Comparison of ENCODE assay signal across 10 cellular contexts in the genomic region with DNA sequence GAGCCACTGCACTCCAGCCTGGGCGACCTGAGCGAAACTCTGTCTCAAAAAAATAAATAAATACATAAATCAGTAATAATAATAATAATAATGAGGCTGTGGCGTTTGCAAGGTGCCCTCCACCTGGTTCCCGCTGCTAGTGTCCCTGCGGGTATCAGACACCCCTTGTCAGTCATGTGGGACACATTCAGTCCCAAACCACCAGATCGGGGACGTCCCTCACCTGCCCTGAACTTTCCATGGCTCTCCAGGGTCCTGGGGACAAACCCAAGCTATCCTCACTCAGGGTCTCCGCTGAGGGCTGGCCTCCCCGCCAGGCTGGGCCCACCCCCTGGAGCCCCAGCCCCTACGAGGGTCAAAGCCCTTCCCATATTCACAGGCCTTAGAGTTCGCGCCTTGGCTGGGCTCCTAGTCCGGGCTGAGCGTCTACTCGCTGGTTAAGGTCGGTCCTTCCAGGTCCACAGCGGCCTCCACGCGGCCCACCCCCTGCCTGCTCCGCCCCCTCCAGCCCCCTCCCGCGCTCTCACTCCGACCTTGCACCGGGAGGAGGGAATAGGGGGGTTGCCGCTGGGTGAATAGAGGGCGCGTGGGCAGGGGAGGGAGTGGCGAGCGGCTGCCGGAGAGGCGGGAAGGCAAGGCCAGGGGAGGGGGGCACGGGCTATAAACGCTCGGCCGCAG. TPM values are rescaled to one million over a fixed set of nuclear protein-coding genes. Genes with fewer than 3 reads are reported as not detected.
A peak's percentile ranks its signal among the peaks of the same experiment; 100 is the strongest.
DNase-seq lines count a peak whose midpoint lies in the region; ATAC-seq, FAIRE-seq and TF ChIP-seq lines count a peak whose summit lies in the region.
"Had no signal": no experiment of that assay in that cellular context is flagged by ENCODE, and none has a peak within 500 bp of the region (broad histone marks: within the 10 kb centered on the region; RNA-seq: fewer than 3 reads in every experiment).

No MANE protein-coding gene starts in this region.

- no peak for ATAC-seq in CD8-positive, alpha-beta T cell
- ATAC-seq in omental fat pad (ENCODE audit: low FRiP score): peak; percentile 33
- ATAC-seq in GM21737 (IDR thresholded peaks at IDR 0.05; ENCODE audit: unreplicated experiment): no peak
- no peak for ATAC-seq in HG02970 (IDR thresholded peaks at IDR 0.05; ENCODE audit: low FRiP score, unreplicated experiment)
- ATAC-seq in left colon: no peak

- no peaks in the 10 kb centered on the region for H3K36me3 ChIP-seq in CD8-positive, alpha-beta T cell (ENCODE audit: insufficient read depth, low read length)
- H3K36me3 ChIP-seq in astrocyte (ENCODE audit: insufficient read depth, low read length) (no peaks in the 10 kb centered on the region), small intestine (ENCODE audit: control insufficient read depth in 2 of 2, insufficient read depth in 2 of 2, low read length in 2 of 2) (no peaks in the 10 kb centered on the region)

- no peak overlapping the region for H2AFZ ChIP-seq in astrocyte (ENCODE audit: low read depth, low read length)

- H3K36me3 Mint-ChIP-seq in CD8-positive, alpha-beta T cell: no peaks in the 10 kb centered on the region
- H3K36me3 Mint-ChIP-seq in IgD-negative memory B cell: no peaks in the 10 kb centered on the region
- no peaks in the 10 kb centered on the region for H3K36me3 Mint-ChIP-seq in astrocyte (ENCODE audit: low read depth, unreplicated experiment)

- no peaks in the 10 kb centered on the region for H3K9me3 Mint-ChIP-seq in CD8-positive, alpha-beta T cell
- H3K9me3 Mint-ChIP-seq in IgD-negative memory B cell: no peaks in the 10 kb centered on the region
- peaks cover 2% of the 10 kb centered on the region for H3K9me3 Mint-ChIP-seq in astrocyte (ENCODE audit: unreplicated experiment)

- 7 to 16% (median 14%) methylated on average over 31 to 35 of the region's 35 CpGs for WGBS in small intestine, 3 donors

- no peak for TF ChIP-seq CTCF in CD8-positive, alpha-beta T cell (IDR thresholded peaks at IDR 0.05)
- TF ChIP-seq CTCF in astrocyte (IDR thresholded peaks at IDR 0.05; ENCODE audit: insufficient read depth, low read depth, low read length) (no peak), omental fat pad (IDR thresholded peaks at IDR 0.05) (no peak)

- DNase-seq in CD8-positive, alpha-beta T cell: peak in 1 of 7 experiments; percentile 27
- DNase-seq in astrocyte (ENCODE audit: low read depth) (no peak), omental fat pad (ENCODE audit: low spot score) (no peak), small intestine (no peak), left colon (no peak)

- POLR2A ChIA-PET in CD8-positive, alpha-beta T cell (lab: Charles Lee): interaction anchor here (1.1 to 3.7 kb wide), 3 partner anchors 24 to 54 kb away, joined by 4 to 23 read pairs (median 7); a partner anchor contains a TSS

- H4K20me1 ChIP-seq in astrocyte (ENCODE audit: insufficient read depth, low read length): no peaks in the 10 kb centered on the region

- no peaks in the 10 kb centered on the region for H3K27me3 ChIP-seq in CD8-positive, alpha-beta T cell (ENCODE audit: insufficient read depth, low read length)
- H3K27me3 ChIP-seq in astrocyte (ENCODE audit: insufficient read depth, low read length): peaks cover 29% of the 10 kb centered on the region
- H3K27me3 ChIP-seq in small intestine (ENCODE audit: control insufficient read depth in 2 of 2, insufficient read depth in 2 of 2, low read length in 2 of 2): peaks cover 12 to 31% of the 10 kb centered on the region in 2 donors

- H3K27ac ChIP-seq in CD8-positive, alpha-beta T cell (ENCODE audit: low read depth, low read length): no peak overlapping the region
- H3K27ac ChIP-seq in astrocyte (ENCODE audit: low read depth, low read length) (no peak overlapping the region), small intestine (ENCODE audit: low read depth in 1 of 2, low read length in 1 of 2) (no peak overlapping the region)

- intact Hi-C loops in CD8-positive, alpha-beta T cell (cut with DNase I, micrococcal nuclease): no loop called here
- intact Hi-C loops in left colon (cut with DNase I, micrococcal nuclease): loop anchor here in 1 of 2 donors (5.0 kb wide), 1 partner anchor 54 kb away; no protein-coding TSS in a partner anchor

- no peak overlapping the region for H3K9ac ChIP-seq in astrocyte (ENCODE audit: low read length)

- peak overlapping the region; percentile 50 for H3K4me2 ChIP-seq in astrocyte (ENCODE audit: low read length)

- peaks cover 22% of the 10 kb centered on the region for H3K4me1 Mint-ChIP-seq in CD8-positive, alpha-beta T cell (ENCODE audit: low read depth)
- peaks cover 5 to 16% (median 10%) of the 10 kb centered on the region in 3 donors for H3K4me1 Mint-ChIP-seq in IgD-negative memory B cell
- no peaks in the 10 kb centered on the region for H3K4me1 Mint-ChIP-seq in astrocyte (ENCODE audit: low read depth, unreplicated experiment)

- no peak overlapping the region for H3K27ac Mint-ChIP-seq in CD8-positive, alpha-beta T cell
- H3K27ac Mint-ChIP-seq in IgD-negative memory B cell (peak overlapping the region in 2 of 3 donors; percentile 46 to 70), astrocyte (ENCODE audit: unreplicated experiment) (no peak overlapping the region)

- peak overlapping the region; percentile 26 for H3K4me3 Mint-ChIP-seq in CD8-positive, alpha-beta T cell
- H3K4me3 Mint-ChIP-seq in IgD-negative memory B cell: peak overlapping the region; percentile 9 to 69 (median 53)
- no peak overlapping the region for H3K4me3 Mint-ChIP-seq in astrocyte (ENCODE audit: unreplicated experiment)

- H3K27me3 Mint-ChIP-seq in CD8-positive, alpha-beta T cell (ENCODE audit: low read depth): peaks cover 3% of the 10 kb centered on the region
- H3K27me3 Mint-ChIP-seq in IgD-negative memory B cell: no peaks in the 10 kb centered on the region
- peaks cover 12% of the 10 kb centered on the region for H3K27me3 Mint-ChIP-seq in astrocyte (ENCODE audit: low read depth, unreplicated experiment)

- peaks cover 47% of the 10 kb centered on the region for H3K4me1 ChIP-seq in CD8-positive, alpha-beta T cell (ENCODE audit: insufficient read depth, low read length)
- H3K4me1 ChIP-seq in astrocyte (ENCODE audit: insufficient read depth, low read length): peaks cover 10% of the 10 kb centered on the region
- no peaks in the 10 kb centered on the region for H3K4me1 ChIP-seq in small intestine (ENCODE audit: control insufficient read depth in 2 of 2, insufficient read depth in 1 of 2, low read depth in 1 of 2, low read length in 1 of 2)

- CTCF ChIA-PET in CD8-positive, alpha-beta T cell (lab: Charles Lee): interaction anchor here (0.6 to 4.4 kb wide), 3 partner anchors 53 to 149 kb away, joined by 3 to 23 read pairs (median 3); no protein-coding TSS in a partner anchor

- FAIRE-seq in astrocyte (lab: Jason Lieb, UNC) (no peak), small intestine (lab: Jason Lieb, UNC) (no peak)

- peak overlapping the region; percentile 53 for H3K4me3 ChIP-seq in CD8-positive, alpha-beta T cell (ENCODE audit: low read depth, low read length)
- no peak overlapping the region for H3K4me3 ChIP-seq in astrocyte (ENCODE audit: insufficient read depth, low read depth, low read length)
- H3K4me3 ChIP-seq in small intestine (ENCODE audit: low read depth in 1 of 2, low read length in 2 of 2): peak overlapping the region in 1 of 2 donors; percentile 24

- no peaks in the 10 kb centered on the region for H3K79me2 ChIP-seq in astrocyte (ENCODE audit: insufficient read depth, low read length)

- no peaks in the 10 kb centered on the region for H3K9me3 ChIP-seq in CD8-positive, alpha-beta T cell (ENCODE audit: low read length)
- H3K9me3 ChIP-seq in astrocyte (ENCODE audit: insufficient read depth, low read depth, low read length): no peaks in the 10 kb centered on the region
- no peaks in the 10 kb centered on the region for H3K9me3 ChIP-seq in small intestine (ENCODE audit: control insufficient read depth, low read depth)

RNA-seq across cellular contexts. Expression of a gene that starts 0.3 kb away (rescaled TPM):
- total RNA-seq in CD8-positive, alpha-beta T cell: under 1 TPM; 0.81 to 0.90 TPM
- polyA plus RNA-seq in IgD-negative memory B cell (3.9 TPM), small intestine (under 1 TPM in 1 of 3 donors, not detected in 2; 0.55 TPM)
- total RNA-seq in astrocyte (not detected in 2 replicates), omental fat pad (under 1 TPM in 1 of 4 donors, not detected in 3; 0.24 TPM), left colon (not detected)
- total RNA-seq: RPMI7951 had no signal

RNA-seq across cellular contexts. Expression of a gene that starts 3.8 kb away (rescaled TPM):
- total RNA-seq in CD8-positive, alpha-beta T cell: 100 to 1,000 TPM; 242 to 261 TPM
- polyA plus RNA-seq in IgD-negative memory B cell (322 TPM), small intestine (10 to 100 TPM; 29.5 to 52.7 (median 45.4) TPM)
- total RNA-seq in astrocyte (57.9 and 60.0 TPM in 2 replicates), omental fat pad (10 to 100 TPM; 27.1 to 55.2 (median 44.4) TPM), left colon (10 to 100 TPM; 54.6 to 66.4 TPM)

RNA-seq across cellular contexts. Expression of a gene that starts 9.1 kb away (rescaled TPM):
- total RNA-seq in CD8-positive, alpha-beta T cell: 1 to 10 TPM; 2.0 to 2.7 TPM
- polyA plus RNA-seq in IgD-negative memory B cell: 4.2 TPM
- 100 and 106 TPM in 2 replicates for total RNA-seq in astrocyte
- 10 to 100 TPM in 2 of 4 donors, 1 to 10 TPM in 2; 3.7 to 15.1 (median 7.7) TPM for total RNA-seq in omental fat pad
- polyA plus RNA-seq in small intestine: 1 to 10 TPM; 1.3 to 6.2 (median 3.4) TPM
- total RNA-seq in left colon: 10 to 100 TPM; 10.7 to 11.6 TPM

RNA-seq across cellular contexts. Expression of a gene that starts 23.5 kb away (rescaled TPM):
- not detected for total RNA-seq in CD8-positive, alpha-beta T cell
- polyA plus RNA-seq in IgD-negative memory B cell: not detected
- not detected in 2 replicates for total RNA-seq in astrocyte
- total RNA-seq in omental fat pad: not detected
- polyA plus RNA-seq in small intestine: not detected
- total RNA-seq in left colon: not detected
- total RNA-seq: lower leg skin, RPMI7951 had no signal

RNA-seq across cellular contexts. Expression of a gene that starts 23.8 kb away (rescaled TPM):
- 10 to 100 TPM; 32.6 to 35.3 TPM for total RNA-seq in CD8-positive, alpha-beta T cell
- polyA plus RNA-seq in IgD-negative memory B cell (138 TPM), small intestine (100 to 1,000 TPM in 1 of 3 donors, 10 to 100 TPM in 2; 39.0 to 107 (median 94.8) TPM)
- total RNA-seq in astrocyte (41.4 and 45.0 TPM in 2 replicates), omental fat pad (10 to 100 TPM; 20.1 to 34.0 (median 24.5) TPM), left colon (10 to 100 TPM; 63.1 to 70.6 TPM)

Comparison
In these comparisons a context has a peak if more than half of its experiments do, and no peak if none do; other contexts are left out.
1. H3K27ac Mint-ChIP-seq: peak in IgD-negative memory B cell (2 of 3); none in CD8-positive, alpha-beta T cell (single experiment) and astrocyte (single experiment).